32 cellular contexts compared by ENCODE assay signal in the genomic region with DNA sequence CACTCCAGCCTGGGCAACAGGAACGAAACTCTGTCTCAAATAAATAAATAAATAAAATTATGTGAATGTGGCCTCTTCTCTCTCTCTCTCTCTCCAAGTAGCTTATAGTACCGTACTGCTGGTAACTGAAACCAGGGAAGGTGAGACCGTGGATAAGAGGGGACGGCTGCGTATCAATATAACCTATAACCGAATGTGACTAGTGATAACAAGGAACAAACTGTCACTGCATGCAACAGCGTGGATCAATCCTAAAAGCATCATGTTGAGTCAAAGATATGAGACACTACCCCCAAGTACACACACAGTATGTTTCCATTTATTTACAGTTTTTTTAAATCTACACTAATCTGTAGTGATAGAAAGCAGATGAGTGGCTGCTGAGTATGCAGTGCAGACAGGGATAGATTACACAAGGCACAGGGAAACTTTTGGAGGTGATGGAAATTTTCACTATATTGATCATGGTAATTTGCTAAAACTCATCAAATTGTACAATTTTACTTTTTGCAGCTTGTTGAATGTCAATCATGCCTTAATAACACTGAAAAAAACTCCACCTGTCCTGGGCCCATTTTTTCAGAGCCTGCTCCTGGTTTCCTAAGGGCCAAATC.
"Had no signal": no experiment of that assay in that cellular context is flagged by ENCODE, and none has a peak within 500 bp of the region (broad histone marks: within the 10 kb centered on the region; RNA-seq: fewer than 3 reads in every experiment).

No MANE protein-coding gene starts in this region.

- H3K9me3 ChIP-seq: body of pancreas, breast epithelium had no signal

- H3K4me3 ChIP-seq: adrenal gland, body of pancreas, breast epithelium had no signal

- H3K27ac ChIP-seq: adrenal gland, body of pancreas, brain microvascular endothelial cell, breast epithelium, VCaP had no signal

- DNase-seq: activated B cell treated with CpG ODN at 0.5 μM for 24 hours; activated CD4-positive, alpha-beta memory T cell treated with anti-CD3 and anti-CD28 coated beads for 36 hours; activated CD4-positive, alpha-beta T cell treated with anti-CD3 and anti-CD28 coated beads for 4 hours; activated CD4-positive, alpha-beta T cell treated with anti-CD3 and anti-CD28 coated beads, Interleukin-2, amount 10 ng/mL, durations not matched to agents 24 days and 14 days; activated CD4-positive, alpha-beta T cell treated with anti-CD3 and anti-CD28 coated beads, Interleukin-2, amount 50 U/mL, for 1 hour; activated CD4-positive, alpha-beta T cell treated with anti-CD3 and anti-CD28 coated beads, Interleukin-2, amount 50 U/mL, for 4 hours; activated CD4-positive, CD25-positive, alpha-beta regulatory T cell treated with anti-CD3 and anti-CD28 coated beads, Interleukin-2, amount 50 U/mL, for 72 hours; activated CD8-positive, alpha-beta memory T cell treated with anti-CD3 and anti-CD28 coated beads, Interleukin-2, amount 50 U/mL, for 4 hours; activated CD8-positive, alpha-beta T cell treated with anti-CD3 and anti-CD28 coated beads for 36 hours; activated effector memory CD4-positive, alpha-beta T cell treated with anti-CD3 and anti-CD28 coated beads, Interleukin-2, amount 50 U/mL, for 16 hours; activated gamma-delta T cell treated with Interleukin-2 at 50 U/mL for 16 hours; activated naive CD4-positive, alpha-beta T cell; activated naive CD4-positive, alpha-beta T cell treated with anti-CD3 and anti-CD28 coated beads for 36 hours; activated naive CD4-positive, alpha-beta T cell treated with anti-CD3 and anti-CD28 coated beads, Interleukin-2, amount 50 U/mL, for 16 hours; activated naive CD8-positive, alpha-beta T cell treated with anti-CD3 and anti-CD28 coated beads for 36 hours; activated T-cell treated with anti-CD3 and anti-CD28 coated beads for 4 hours; activated T-cell treated with anti-CD3 and anti-CD28 coated beads, Interleukin-2, amount 50 U/mL, for 1 hour; activated T-cell treated with anti-CD3 and anti-CD28 coated beads, Interleukin-2, amount 50 U/mL, for 4 hours; activated T-cell treated with anti-CD3 and anti-CD28 coated beads, Interleukin-2, amount 50 U/mL, for 72 hours; amniotic stem cell; aorta; body of pancreas; brain microvascular endothelial cell; central memory CD4-positive, alpha-beta T cell; T-helper 1 cell; T-helper 2 cell; T-helper 9 cell had no signal

- H3K27me3 ChIP-seq: body of pancreas, brain microvascular endothelial cell, breast epithelium had no signal

- H3K36me3 ChIP-seq: adrenal gland, brain microvascular endothelial cell, breast epithelium had no signal

- H3K4me1 ChIP-seq: adrenal gland, body of pancreas had no signal

- ATAC-seq: activated CD8-positive, alpha-beta T cell treated with anti-CD3 and anti-CD28 coated beads for 36 hours; activated naive CD4-positive, alpha-beta T cell treated with anti-CD3 and anti-CD28 coated beads, Interleukin-2, amount 50 U/mL, for 72 hours; activated T-cell treated with anti-CD3 and anti-CD28 coated beads, Interleukin-2, amount 50 U/mL, for 4 hours; activated T-cell treated with anti-CD3 and anti-CD28 coated beads, Interleukin-2, amount 50 U/mL, for 72 hours; activated T-helper 17 cell treated with anti-CD3 and anti-CD28 coated beads, Interleukin-2, amount 50 U/mL, for 72 hours; body of pancreas had no signal
